In the genomic region with DNA sequence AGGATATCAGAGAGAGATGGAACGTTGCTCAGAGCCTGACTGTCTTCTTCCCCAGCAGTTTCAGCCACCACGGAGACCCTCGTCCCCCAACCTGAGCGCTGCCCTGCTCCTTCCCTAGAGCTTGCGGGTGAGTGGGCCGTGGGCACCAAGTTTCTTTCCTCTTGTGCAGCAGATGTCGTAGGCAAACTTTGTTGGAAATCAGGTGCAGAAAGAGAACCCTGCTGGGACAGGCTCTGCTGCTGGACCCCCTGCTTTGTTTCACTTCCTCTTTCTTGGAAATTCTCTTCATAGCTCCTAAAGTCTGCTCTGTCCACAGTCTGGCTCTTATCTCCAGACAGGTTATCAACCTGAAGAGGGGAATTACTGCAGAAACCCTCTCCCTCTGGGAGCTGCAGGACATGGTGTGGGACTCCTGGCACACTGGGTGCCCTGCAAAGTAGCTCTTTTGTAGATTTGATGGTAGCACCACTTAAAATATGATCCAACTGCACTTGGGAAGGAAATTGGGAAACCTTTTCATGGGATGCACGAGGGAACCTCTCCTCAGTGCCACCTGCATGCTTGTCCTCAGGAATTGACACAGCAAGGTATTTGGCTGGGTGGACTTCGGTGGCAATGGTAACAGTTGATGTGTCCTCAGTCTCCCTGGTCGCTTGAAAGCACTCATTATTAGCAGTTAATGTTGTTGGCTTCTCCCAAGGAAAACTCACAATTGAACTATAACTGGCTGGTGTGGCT, we compare ENCODE assay signal across 13 cellular contexts.
DNase-seq lines count a peak whose midpoint lies in the region; ATAC-seq and TF ChIP-seq lines count a peak whose summit lies in the region.
"Had no signal": no experiment of that assay in that cellular context is flagged by ENCODE, and none has a peak within 500 bp of the region (broad histone marks: within the 10 kb centered on the region; RNA-seq: fewer than 3 reads in every experiment).

No MANE protein-coding gene starts in this region.

- H3K4me1 Mint-ChIP-seq in natural killer cell treated with Interleukin-12 subunit alpha and Interleukin-12 subunit beta and Interleukin-15 and Interleukin-18, amount 100 ng/mL, for 72 hours (ENCODE audit: low read depth in 2 of 2), result peaks cover 54 to 60% of the 10 kb centered on the region in 2 donors
- H3K4me1 Mint-ChIP-seq in natural killer cell (peaks cover 11 to 25% of the 10 kb centered on the region in 2 donors), Calu3 (ENCODE audit: low read depth, unreplicated experiment) (peaks cover 68% of the 10 kb centered on the region)

- peaks cover 0 to 23% of the 10 kb centered on the region in 2 donors for H3K27me3 Mint-ChIP-seq in natural killer cell treated with Interleukin-12 subunit alpha and Interleukin-12 subunit beta and Interleukin-15 and Interleukin-18, amount 100 ng/mL, for 72 hours
- H3K27me3 Mint-ChIP-seq in natural killer cell (ENCODE audit: low read depth in 2 of 2), result peaks cover 31 to 48% of the 10 kb centered on the region in 2 donors
- H3K27me3 Mint-ChIP-seq in Calu3 (ENCODE audit: unreplicated experiment), result no peaks in the 10 kb centered on the region

- intact Hi-C loops in natural killer cell (cut with micrococcal nuclease) (no loop called here), Calu3 (cut with micrococcal nuclease; ENCODE audit: unreplicated experiment) (no loop called here)

- CTCF ChIA-PET in Calu3 (lab: Charles Lee), result interaction anchor here (0.6 to 1.8 kb wide), 2 partner anchors 9 to 13 kb away, joined by 3 read pairs; no protein-coding TSS in a partner anchor

- no peaks in the 10 kb centered on the region for H3K36me3 Mint-ChIP-seq in natural killer cell treated with Interleukin-12 subunit alpha and Interleukin-12 subunit beta and Interleukin-15 and Interleukin-18, amount 100 ng/mL, for 72 hours
- H3K36me3 Mint-ChIP-seq in natural killer cell (no peaks in the 10 kb centered on the region), Calu3 (ENCODE audit: insufficient read depth, unreplicated experiment) (peaks cover 12% of the 10 kb centered on the region)

- no peak for DNase-seq in natural killer cell treated with Interleukin-12 subunit alpha and Interleukin-12 subunit beta and Interleukin-15 and Interleukin-18, amount 100 ng/mL, for 72 hours (ENCODE audit: low spot score)
- no peak for DNase-seq in natural killer cell
- peak; percentile 55 to 83 for DNase-seq in NOMO-1 (lab: John Stamatoyannopoulos, UW; ENCODE audit: unreplicated experiment in 2 of 2)
- DNase-seq in activated CD8-positive, alpha-beta memory T cell treated with anti-CD3 and anti-CD28 coated beads, Interleukin-2, amount 50 U/mL, for 48 hours, result no peak
- no peak for DNase-seq in HCEC 1CT
- DNase-seq in activated CD4-positive, alpha-beta T cell treated with anti-CD3 and anti-CD28 coated beads, Interleukin-2, amount 50 U/mL, for 48 hours, result no peak
- DNase-seq in Calu3, result no peak
- DNase-seq: activated CD4-positive, alpha-beta T cell treated with anti-CD3 and anti-CD28 coated beads, Interleukin-2, amount 10 ng/mL, durations not matched to agents 7 days and 5 days; caudate nucleus; head of caudate nucleus; HFFc6; NCI-H446 had no signal

- no peak for TF ChIP-seq CTCF in natural killer cell (IDR thresholded peaks at IDR 0.05)
- TF ChIP-seq CTCF in Calu3 (IDR thresholded peaks at IDR 0.05; ENCODE audit: unreplicated experiment), result no peak

- no peak for ATAC-seq in natural killer cell treated with Interleukin-12 subunit alpha and Interleukin-12 subunit beta and Interleukin-15 and Interleukin-18, amount 100 ng/mL, for 72 hours
- ATAC-seq in natural killer cell, result no peak
- peak; percentile 41 for ATAC-seq in HG02798 (IDR thresholded peaks at IDR 0.05; ENCODE audit: poor library complexity, unreplicated experiment)

- no TSS peak for BruUV-seq in Calu3 (replicated peaks; lab: Mats Ljungman, UMichigan)

- H3K9me3 Mint-ChIP-seq in natural killer cell treated with Interleukin-12 subunit alpha and Interleukin-12 subunit beta and Interleukin-15 and Interleukin-18, amount 100 ng/mL, for 72 hours, result no peaks in the 10 kb centered on the region
- H3K9me3 Mint-ChIP-seq in natural killer cell, result no peaks in the 10 kb centered on the region
- H3K9me3 Mint-ChIP-seq in Calu3 (ENCODE audit: low read depth, unreplicated experiment), result no peaks in the 10 kb centered on the region
- H3K9me3 Mint-ChIP-seq: activated CD4-positive, alpha-beta T cell treated with anti-CD3 and anti-CD28 coated beads, Interleukin-2, amount 10 ng/mL, durations not matched to agents 7 days and 5 days; HFFc6 had no signal

- H3K4me3 Mint-ChIP-seq in natural killer cell treated with Interleukin-12 subunit alpha and Interleukin-12 subunit beta and Interleukin-15 and Interleukin-18, amount 100 ng/mL, for 72 hours, result peak overlapping the region; percentile 68
- H3K4me3 Mint-ChIP-seq in natural killer cell (no peak overlapping the region), Calu3 (ENCODE audit: low read depth, unreplicated experiment) (no peak overlapping the region)
- H3K4me3 Mint-ChIP-seq: activated CD4-positive, alpha-beta T cell treated with anti-CD3 and anti-CD28 coated beads, Interleukin-2, amount 10 ng/mL, durations not matched to agents 7 days and 5 days; HFFc6 had no signal

- H3K27ac Mint-ChIP-seq in natural killer cell treated with Interleukin-12 subunit alpha and Interleukin-12 subunit beta and Interleukin-15 and Interleukin-18, amount 100 ng/mL, for 72 hours, result peak overlapping the region; percentile 70 to 71
- H3K27ac Mint-ChIP-seq in natural killer cell (peak overlapping the region in 1 of 2 donors; percentile 29), Calu3 (ENCODE audit: unreplicated experiment) (no peak overlapping the region)
- H3K27ac Mint-ChIP-seq: activated CD4-positive, alpha-beta T cell treated with anti-CD3 and anti-CD28 coated beads, Interleukin-2, amount 10 ng/mL, durations not matched to agents 7 days and 5 days; HFFc6 had no signal

Comparison
In these comparisons a context has a peak if more than half of its experiments do, and no peak if none do; other contexts are left out.
1. DNase-seq: peak in NOMO-1 (2 of 2); none in natural killer cell treated with Interleukin-12 subunit alpha and Interleukin-12 subunit beta and Interleukin-15 and Interleukin-18, amount 100 ng/mL, for 72 hours (single experiment), natural killer cell (single experiment), activated CD8-positive, alpha-beta memory T cell treated with anti-CD3 and anti-CD28 coated beads, Interleukin-2, amount 50 U/mL, for 48 hours (single experiment), HCEC 1CT (single experiment), activated CD4-positive, alpha-beta T cell treated with anti-CD3 and anti-CD28 coated beads, Interleukin-2, amount 50 U/mL, for 48 hours (0 of 2) and Calu3 (single experiment).